14 cellular contexts compared by ENCODE assay signal in genomic region chr16:27526169-27526568, GRCh38. TPM values are rescaled to one million over a fixed set of nuclear protein-coding genes. Genes with fewer than 3 reads are reported as not detected.
A peak's percentile ranks its signal among the peaks of the same experiment; 100 is the strongest.
DNase-seq lines count a peak whose midpoint lies in the region; ATAC-seq and TF ChIP-seq lines count a peak whose summit lies in the region.
"Had no signal": no experiment of that assay in that cellular context is flagged by ENCODE, and none has a peak within 500 bp of the region (broad histone marks: within the 10 kb centered on the region; RNA-seq: fewer than 3 reads in every experiment).

No MANE protein-coding gene starts in this region.

- CTCF ChIA-PET in HEK293 (lab: Yijun Ruan, JAX) = interaction anchor here (1.9 kb wide), 1 partner anchor 10 kb away, joined by 11 read pairs; no protein-coding TSS in a partner anchor

- no peak for ATAC-seq in GM18505 (IDR thresholded peaks at IDR 0.05; ENCODE audit: unreplicated experiment)
- no peak for ATAC-seq in HG03342 (IDR thresholded peaks at IDR 0.05; ENCODE audit: unreplicated experiment)
- no peak for ATAC-seq in GM18867 (IDR thresholded peaks at IDR 0.05; ENCODE audit: unreplicated experiment)
- ATAC-seq: activated T-cell treated with anti-CD3 and anti-CD28 coated beads, Interleukin-2, amount 50 U/mL, for 72 hours; Panc1 had no signal

- H3K4me3 ChIP-seq in HEK293 (ENCODE audit: low read depth, low read length) = no peak overlapping the region
- H3K4me3 ChIP-seq in SJCRH30 = no peak overlapping the region

- TF ChIP-seq POLR2A in GM18505 (IDR thresholded peaks at IDR 0.05; ENCODE audit: borderline replicate concordance, extremely low read depth, insufficient read depth, insufficient read length) = no peak

- POLR2A ChIA-PET in HEK293 (lab: Yijun Ruan, JAX) = interaction anchor here (1.6 kb wide), 1 partner anchor 24 kb away, joined by 5 read pairs; the partner anchor contains the start of genes GTF3C1 and KATNIP

- H3K4me1 ChIP-seq in HEK293 (ENCODE audit: control insufficient read depth, insufficient read depth, low read length) = no peaks in the 10 kb centered on the region
- peaks cover 17% of the 10 kb centered on the region for H3K4me1 ChIP-seq in SJCRH30

- TF ChIP-seq CTCF in HEK293 (tag by site-specific recombination; IDR thresholded peaks at IDR 0.05) = no peak

- H3K9me3 ChIP-seq in HEK293 (ENCODE audit: control insufficient read depth, insufficient read depth, low read depth, low read length) (no peaks in the 10 kb centered on the region), SJCRH30 (replicated peaks) (no peaks in the 10 kb centered on the region)

- DNase-seq in NCI-H2107 treated with DMSO at 0.1 percent for 48 hours (lab: John Stamatoyannopoulos, UW; ENCODE audit: unreplicated experiment) (peak; percentile 36), SJCRH30 (peak; percentile 63 to 78), myocyte (ENCODE audit: low read depth) (peak; percentile 72)
- DNase-seq: activated CD4-positive, alpha-beta T cell treated with anti-CD3 and anti-CD28 coated beads, Interleukin-2, amount 50 U/mL, for 1 hour; activated T-cell treated with anti-CD3 and anti-CD28 coated beads, Interleukin-2, amount 50 U/mL, for 72 hours; head of caudate nucleus; NCI-H1092; stimulated activated CD4-positive, alpha-beta T cell treated with anti-CD3 and anti-CD28 coated beads, Interleukin-1b, Interleukin-23, amount 100 ng/mL, for 48 hours; T-helper 2 cell had no signal

- H3K27ac ChIP-seq in HEK293 (ENCODE audit: extremely low read depth, low read depth, low read length) (no peak overlapping the region), SJCRH30 (no peak overlapping the region)

- H3K36me3 ChIP-seq in HEK293 (ENCODE audit: control insufficient read depth in 2 of 2, insufficient read depth in 1 of 2, low read length in 2 of 2) = peaks cover 25 to 95% of the 10 kb centered on the region in 2 experiments; a peak in 2 of 3 replicates
- peaks cover 90% of the 10 kb centered on the region for H3K36me3 ChIP-seq in SJCRH30

- no peaks in the 10 kb centered on the region for H3K27me3 ChIP-seq in SJCRH30

TF ChIP-seq in HEK293, 187 proteins besides CTCF, POLR2A, EP300 and RAD21:
- TF ChIP-seq WT1 (tag by site-specific recombination; IDR thresholded peaks at IDR 0.05) (no peak), ZNF146 (tag by site-specific recombination; IDR thresholded peaks at IDR 0.05) (no peak), ZNF660 (tag by site-specific recombination; IDR thresholded peaks at IDR 0.05) (0 out of 2 replicates have a peak, but pooled peaks have one; percentile 23), ZNF792 (tag by site-specific recombination; IDR thresholded peaks at IDR 0.05) (no peak), KLF16 (tag by site-specific recombination; IDR thresholded peaks at IDR 0.05) (no peak), ZNF37A (tag by site-specific recombination; IDR thresholded peaks at IDR 0.05) (no peak), ZNF274 (IDR thresholded peaks at IDR 0.05; ENCODE audit: low read length) (no peak), ZNF274 (tag by site-specific recombination; IDR thresholded peaks at IDR 0.05; ENCODE audit: borderline replicate concordance) (no peak), SALL2 (tag by site-specific recombination; IDR thresholded peaks at IDR 0.05; ENCODE audit: borderline replicate concordance) (no peak), ZNF530 (tag by site-specific recombination; IDR thresholded peaks at IDR 0.05; ENCODE audit: low read depth) (no peak), ZNF184 (tag by site-specific recombination; IDR thresholded peaks at IDR 0.05) (peak; percentile 22; the same call in 1 of the 2 replicates), ZNF266 (tag by site-specific recombination; IDR thresholded peaks at IDR 0.05; ENCODE audit: low read depth) (no peak), BCL6B (tag by site-specific recombination; IDR thresholded peaks at IDR 0.05) (peak; percentile 33; the same call in 1 of the 2 replicates), ZNF48 (tag by site-specific recombination; IDR thresholded peaks at IDR 0.05) (no peak), ZNF544 (tag by site-specific recombination; IDR thresholded peaks at IDR 0.05) (peak; percentile 68; the same call in 1 of the 2 replicates), ZNF239 (tag by site-specific recombination; IDR thresholded peaks at IDR 0.05) (no peak)

RNA-seq across cellular contexts. Expression of gene GTF3C1, which starts 23.5 kb away (rescaled TPM):
- total RNA-seq in SJCRH30 (2014; rRNA removed; shearing (Covaris generic)) = 113 and 124 TPM in 2 replicates
- 108 and 135 TPM in 2 replicates for total RNA-seq in myocyte
- 58.5 TPM for polyA plus RNA-seq in myocyte (2012)

RNA-seq across cellular contexts. Expression of gene KATNIP, which starts 23.8 kb away (rescaled TPM):
- total RNA-seq in SJCRH30 (2014; rRNA removed; shearing (Covaris generic)) = 16.2 and 18.6 TPM in 2 replicates
- 10.7 and 10.8 TPM in 2 replicates for total RNA-seq in myocyte
- 14.2 TPM for polyA plus RNA-seq in myocyte (2012)
